8 cellular contexts compared by ENCODE assay signal in genomic region chr9:128370367-128370751, GRCh38. TPM values are rescaled to one million over a fixed set of nuclear protein-coding genes. Genes with fewer than 3 reads are reported as not detected.
DNase-seq lines count a peak whose midpoint lies in the region; ATAC-seq and TF ChIP-seq lines count a peak whose summit lies in the region.

No MANE protein-coding gene starts in this region.

- H2BK120ac ChIP-seq in mesendoderm (ENCODE audit: low read depth, low read length): no peak overlapping the region

- H3K27ac ChIP-seq in left ventricle myocardium inferior (replicated peaks): peak overlapping the region; percentile 98
- H3K27ac ChIP-seq in body of pancreas: peak overlapping the region; percentile 79 to 96 (median 93)
- no peak overlapping the region for H3K27ac ChIP-seq in mesendoderm (ENCODE audit: low read depth, low read length)

- H3K27me3 ChIP-seq in left ventricle myocardium inferior (ENCODE audit: low read depth) (no peaks in the 10 kb centered on the region), body of pancreas (no peaks in the 10 kb centered on the region), mesendoderm (ENCODE audit: insufficient read depth, low read length, poor library complexity) (no peaks in the 10 kb centered on the region)

- H2AK5ac ChIP-seq in mesendoderm (ENCODE audit: low read length): no peak overlapping the region

- ATAC-seq in Right ventricle myocardium inferior (no peak), body of pancreas (no peak), GM18520 (IDR thresholded peaks at IDR 0.05; ENCODE audit: unreplicated experiment) (no peak)

- H4K5ac ChIP-seq in mesendoderm (ENCODE audit: low read length): no peak overlapping the region

- peaks cover 14% of the 10 kb centered on the region for H3K79me2 ChIP-seq in mesendoderm (ENCODE audit: control insufficient read depth, insufficient read depth, low read length)

- H3K9me3 ChIP-seq in left ventricle myocardium inferior (replicated peaks) (no peaks in the 10 kb centered on the region), body of pancreas (no peaks in the 10 kb centered on the region)

- H2BK5ac ChIP-seq in mesendoderm (ENCODE audit: low read length): no peak overlapping the region

- H3K4me2 ChIP-seq in mesendoderm (ENCODE audit: low read length): peak overlapping the region; percentile 77

- no peak overlapping the region for H3K4ac ChIP-seq in mesendoderm (ENCODE audit: low read depth, low read length)

- TF ChIP-seq CTCF in left ventricle myocardium inferior (IDR thresholded peaks at IDR 0.05; ENCODE audit: borderline replicate concordance) (no peak), body of pancreas (IDR thresholded peaks at IDR 0.05) (no peak)

- TF ChIP-seq POLR2A in body of pancreas (IDR thresholded peaks at IDR 0.05): no peak

- intact Hi-C loops in left ventricle myocardium inferior (cut with micrococcal nuclease) (no loop called here), Right ventricle myocardium inferior (cut with DNase I) (loop anchor here (5.0 kb wide), 1 partner anchor 37 kb away; no protein-coding TSS in a partner anchor), body of pancreas (cut with DNase I) (no loop called here), head of caudate nucleus (cut with DNase I) (no loop called here)

- DNase-seq in left ventricle myocardium inferior (no peak), Right ventricle myocardium inferior (ENCODE audit: missing footprints) (no peak), body of pancreas (no peak), mesendoderm (no peak), kidney glomerular epithelial cell (lab: John Stamatoyannopoulos, UW) (no peak), cerebellum (ENCODE audit: low spot score) (no peak), head of caudate nucleus (no peak)

- H4K8ac ChIP-seq in mesendoderm (ENCODE audit: low read depth, low read length): no peak overlapping the region

- no peak overlapping the region for H2BK15ac ChIP-seq in mesendoderm (replicated peaks; ENCODE audit: low read depth)

- H3K9ac ChIP-seq in mesendoderm (ENCODE audit: low read length): peak overlapping the region; percentile 97

- peaks cover 18% of the 10 kb centered on the region for H3K79me1 ChIP-seq in mesendoderm (ENCODE audit: low read length)

- H3K4me1 ChIP-seq in left ventricle myocardium inferior: peaks cover 35% of the 10 kb centered on the region
- H3K4me1 ChIP-seq in body of pancreas: peaks cover 20% of the 10 kb centered on the region
- H3K4me1 ChIP-seq in mesendoderm (ENCODE audit: control insufficient read depth, low read depth, low read length): peaks cover 5% of the 10 kb centered on the region

- H3K4me3 ChIP-seq in left ventricle myocardium inferior: peak overlapping the region; percentile 78
- peak overlapping the region; percentile 77 to 88 for H3K4me3 ChIP-seq in body of pancreas
- peak overlapping the region; percentile 94 for H3K4me3 ChIP-seq in mesendoderm (ENCODE audit: low read length)

- no peak overlapping the region for H3K18ac ChIP-seq in mesendoderm (ENCODE audit: low read length)

- H3K23ac ChIP-seq in mesendoderm (ENCODE audit: low read length): no peak overlapping the region

- peak overlapping the region; percentile 98 for H3K56ac ChIP-seq in mesendoderm (ENCODE audit: low read length)

- no peaks in the 10 kb centered on the region for H3K36me3 ChIP-seq in left ventricle myocardium inferior
- H3K36me3 ChIP-seq in body of pancreas (replicated peaks in 1 of 2; ENCODE audit: insufficient read depth in 1 of 2, low read depth in 2 of 2): no peaks in the 10 kb centered on the region
- H3K36me3 ChIP-seq in mesendoderm (ENCODE audit: control insufficient read depth, insufficient read depth, low read length): no peaks in the 10 kb centered on the region

RNA-seq across cellular contexts. Expression of gene URM1, which starts 0.8 kb away (rescaled TPM):
- total RNA-seq in left ventricle myocardium inferior: 57.0 TPM
- 52.9 TPM for total RNA-seq in Right ventricle myocardium inferior
- total RNA-seq in body of pancreas: 10 to 100 TPM; 15.6 to 23.4 TPM
- polyA plus RNA-seq in mesendoderm (2013, experiment 1 of 2): 52.0 TPM
- 52.8 TPM for polyA plus RNA-seq in mesendoderm (2013, experiment 2 of 2)
- total RNA-seq in cerebellum: 13.3 TPM

RNA-seq across cellular contexts. Expression of gene SLC27A4, which starts 30.0 kb away (rescaled TPM):
- total RNA-seq in left ventricle myocardium inferior (18.8 TPM), Right ventricle myocardium inferior (19.2 TPM), body of pancreas (10 to 100 TPM; 15.0 to 17.1 TPM), cerebellum (20.1 TPM)
- 19.7 TPM for polyA plus RNA-seq in mesendoderm (2013, experiment 1 of 2)
- polyA plus RNA-seq in mesendoderm (2013, experiment 2 of 2): 19.5 TPM

RNA-seq across cellular contexts. Expression of gene COQ4, which starts 47.7 kb away (rescaled TPM):
- total RNA-seq in left ventricle myocardium inferior (32.0 TPM), Right ventricle myocardium inferior (29.1 TPM), body of pancreas (10 to 100 TPM; 37.4 to 89.7 TPM), cerebellum (33.6 TPM)
- polyA plus RNA-seq in mesendoderm (2013, experiment 1 of 2): 32.5 TPM
- polyA plus RNA-seq in mesendoderm (2013, experiment 2 of 2): 31.6 TPM

RNA-seq across cellular contexts. Expression of gene TRUB2, which starts 48.1 kb away (rescaled TPM):
- total RNA-seq in left ventricle myocardium inferior (43.7 TPM), Right ventricle myocardium inferior (37.4 TPM), body of pancreas (10 to 100 TPM in 1 of 2 donors, 1 to 10 TPM in 1; 6.3 to 11.4 TPM), cerebellum (12.8 TPM)
- 27.3 TPM for polyA plus RNA-seq in mesendoderm (2013, experiment 1 of 2)
- 25.6 TPM for polyA plus RNA-seq in mesendoderm (2013, experiment 2 of 2)

RNA-seq across cellular contexts. Expression of gene CERCAM, which starts 50.3 kb away (rescaled TPM):
- total RNA-seq in left ventricle myocardium inferior: 8.5 TPM
- 7.8 TPM for total RNA-seq in Right ventricle myocardium inferior
- 10 to 100 TPM; 28.0 to 42.0 TPM for total RNA-seq in body of pancreas
- polyA plus RNA-seq in mesendoderm (2013, experiment 1 of 2): 3.1 TPM
- polyA plus RNA-seq in mesendoderm (2013, experiment 2 of 2): 2.8 TPM
- 11.5 TPM for total RNA-seq in cerebellum
